Comparison of ENCODE assay signal across 1 cellular context in genomic region chr10:48579251-48579960, GRCh38.
TF ChIP-seq lines count a peak whose summit lies in the region.

No MANE protein-coding gene starts in this region.

TF ChIP-seq in IMR-90, 13 proteins besides CTCF, POLR2A, EP300 and RAD21 (continued from another document):
- no peak for TF ChIP-seq ELK1 (IDR thresholded peaks at IDR 0.05; ENCODE audit: borderline replicate concordance, low read depth, low read length)
